ENCODE assay signal across 8 cellular contexts in the genomic region with DNA sequence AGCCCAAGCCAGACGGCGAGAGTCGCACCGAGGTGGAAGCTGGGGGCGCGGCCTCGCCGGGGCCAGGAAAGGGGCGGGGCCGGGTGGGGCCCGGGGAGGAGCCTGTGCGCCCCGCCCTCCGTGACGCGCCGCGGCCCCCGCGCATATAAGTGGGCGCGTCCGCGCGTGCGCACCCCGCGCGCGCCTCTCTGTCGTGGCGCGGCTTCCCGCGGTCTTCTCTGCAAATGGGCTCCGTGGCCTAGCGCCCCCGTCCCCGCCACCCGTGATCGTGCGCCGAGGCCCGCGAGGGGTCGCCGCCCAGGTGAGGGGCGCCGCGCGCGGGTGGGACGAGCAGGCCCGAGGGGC. TPM values are rescaled to one million over a fixed set of nuclear protein-coding genes. Genes with fewer than 3 reads are reported as not detected.
DNase-seq lines count a peak whose midpoint lies in the region; ATAC-seq, FAIRE-seq and TF ChIP-seq lines count a peak whose summit lies in the region.

A gene with protein sequence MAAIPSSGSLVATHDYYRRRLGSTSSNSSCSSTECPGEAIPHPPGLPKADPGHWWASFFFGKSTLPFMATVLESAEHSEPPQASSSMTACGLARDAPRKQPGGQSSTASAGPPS (plus strand): TSS at position 172 of the 345 bp plus-strand sequence. CDS start 544 bp downstream, outside the sequence.

- H3K4me1 Mint-ChIP-seq in activated naive CD4-positive, alpha-beta T cell treated with anti-CD3 and anti-CD28 coated beads, Interleukin-2, amount 10 ng/mL, durations not matched to agents 7 days and 5 days: peaks cover 22% of the 10 kb centered on the region

- H3K27ac ChIP-seq in HUES6 (ENCODE audit: low read depth, low read length) (peak within 1 kb of the TSS; percentile 71; the same call in 1 of the 2 replicates), SJSA1 (peak within 1 kb of the TSS; percentile 90)

- H3K36me3 ChIP-seq in HUES6 (ENCODE audit: control insufficient read depth, insufficient read depth, low read length) (peaks cover 19% of the 10 kb centered on the region), SJSA1 (peaks cover 26% of the 10 kb centered on the region)

- no peak for FAIRE-seq in D721Med (lab: Jason Lieb, UNC)

- TF ChIP-seq CTCF in D721Med (IDR thresholded peaks at IDR 0.05; ENCODE audit: insufficient read depth, missing control alignments) (no peak), subcutaneous adipose tissue (IDR thresholded peaks at IDR 0.05; ENCODE audit: low read depth) (no peak)

- CTCF ChIA-PET in activated naive CD4-positive, alpha-beta T cell treated with anti-CD3 and anti-CD28 coated beads, Interleukin-2, amount 10 ng/mL, durations not matched to agents 7 days and 5 days (lab: Charles Lee): interaction anchor here (0.6 to 1.6 kb wide), 3 partner anchors 18 to 79 kb away, joined by 3 to 5 read pairs (median 3); no protein-coding TSS in a partner anchor

- peaks cover 14% of the 10 kb centered on the region for H3K27me3 ChIP-seq in HUES6 (ENCODE audit: control insufficient read depth, insufficient read depth, low read length)
- H3K27me3 ChIP-seq in SJSA1 (replicated peaks): 0 out of 2 replicates have a peak, but pooled peaks cover 3% of the 10 kb centered on the region

- H3K9me3 ChIP-seq in HUES6 (ENCODE audit: control insufficient read depth, insufficient read depth, low read depth, low read length) (peaks cover 6% of the 10 kb centered on the region), SJSA1 (replicated peaks) (peaks cover 5% of the 10 kb centered on the region; the same call in 1 of the 2 replicates)

- peak within 1 kb of the TSS; percentile 79 for H3K4me3 ChIP-seq in HUES6 (ENCODE audit: low read depth, low read length)
- H3K4me3 ChIP-seq in SJSA1: peak within 1 kb of the TSS; percentile 91

- peaks cover 25% of the 10 kb centered on the region for H3K36me3 Mint-ChIP-seq in activated naive CD4-positive, alpha-beta T cell treated with anti-CD3 and anti-CD28 coated beads, Interleukin-2, amount 10 ng/mL, durations not matched to agents 7 days and 5 days

- DNase-seq in D721Med (ENCODE audit: insufficient read length, low spot score): peak; percentile 99
- DNase-seq in SJSA1 (ENCODE audit: low read depth in 1 of 2, low spot score in 2 of 2): peak; percentile 76 to 79
- peak; percentile 85 for DNase-seq in activated naive CD4-positive, alpha-beta T cell treated with anti-CD3 and anti-CD28 coated beads, Interleukin-2, amount 10 ng/mL, durations not matched to agents 7 days and 5 days
- peak; percentile 82 for DNase-seq in globus pallidus (ENCODE audit: low spot score)
- DNase-seq in nucleus accumbens (lab: John Stamatoyannopoulos, UW): peak in 51 of 56 donors; percentile 25 to 90 (median 74)

- H3K27me3 Mint-ChIP-seq in activated naive CD4-positive, alpha-beta T cell treated with anti-CD3 and anti-CD28 coated beads, Interleukin-2, amount 10 ng/mL, durations not matched to agents 7 days and 5 days: peaks cover 35% of the 10 kb centered on the region

- peak within 1 kb of the TSS; percentile 90 for H3K27ac Mint-ChIP-seq in activated naive CD4-positive, alpha-beta T cell treated with anti-CD3 and anti-CD28 coated beads, Interleukin-2, amount 10 ng/mL, durations not matched to agents 7 days and 5 days

- H3K9ac ChIP-seq in HUES6 (ENCODE audit: low read length): peak within 1 kb of the TSS; percentile 75

- H3K4me1 ChIP-seq in HUES6 (ENCODE audit: control insufficient read depth, insufficient read depth, low read length) (peaks cover 10% of the 10 kb centered on the region), SJSA1 (replicated peaks) (peaks cover 17% of the 10 kb centered on the region)

- peaks cover 7% of the 10 kb centered on the region for H3K9me3 Mint-ChIP-seq in activated naive CD4-positive, alpha-beta T cell treated with anti-CD3 and anti-CD28 coated beads, Interleukin-2, amount 10 ng/mL, durations not matched to agents 7 days and 5 days

- ATAC-seq in GM21381 (IDR thresholded peaks at IDR 0.05; ENCODE audit: unreplicated experiment): peak; percentile 69

- peak within 1 kb of the TSS; percentile 79 for H3K4me3 Mint-ChIP-seq in activated naive CD4-positive, alpha-beta T cell treated with anti-CD3 and anti-CD28 coated beads, Interleukin-2, amount 10 ng/mL, durations not matched to agents 7 days and 5 days

RNA-seq across cellular contexts. Expression of the gene that starts here (rescaled TPM):
- total RNA-seq in SJSA1 (2014; rRNA removed; shearing (Covaris generic)): 47.2 and 56.7 TPM in 2 replicates
- total RNA-seq in subcutaneous adipose tissue: 100 to 1,000 TPM in 1 of 4 donors, 10 to 100 TPM in 3; 46.9 to 135 (median 63.2) TPM

Comparison
In these comparisons a context has a peak if more than half of its experiments do, and no peak if none do; other contexts are left out.
1. Peak in every context shown above with its lines: DNase-seq, ATAC-seq, H3K4me3 ChIP-seq and H3K27ac ChIP-seq.